Comparison of ENCODE assay signal across 8 cellular contexts in genomic region chr22:20552450-20552894, GRCh38. TPM values are rescaled to one million over a fixed set of nuclear protein-coding genes. Genes with fewer than 3 reads are reported as not detected.
DNase-seq lines count a peak whose midpoint lies in the region; ATAC-seq and TF ChIP-seq lines count a peak whose summit lies in the region.

No MANE protein-coding gene starts in this region.

- H3K9me3 ChIP-seq in MG63 (no peaks in the 10 kb centered on the region), liver (ENCODE audit: control insufficient read depth in 4 of 4, low read length in 3 of 4) (no peaks in the 10 kb centered on the region)

- peak overlapping the region; percentile 70 to 72 for H3K27ac ChIP-seq in liver (ENCODE audit: low read depth in 1 of 2, low read length in 2 of 2)

- no peak overlapping the region for H3K4me3 ChIP-seq in MG63
- H3K4me3 ChIP-seq in liver (ENCODE audit: low read depth in 1 of 3, low read length in 3 of 3), result no peak overlapping the region

- TF ChIP-seq RAD21 in liver (IDR thresholded peaks at IDR 0.05), result no peak

- peak overlapping the region; percentile 97 for H3K27ac Mint-ChIP-seq in chondrocyte (ENCODE audit: unreplicated experiment)
- peak overlapping the region; percentile 96 to 98 for H3K27ac Mint-ChIP-seq in stimulated activated naive CD8-positive, alpha-beta T cell treated with anti-CD3 and anti-CD28 coated beads, Interleukin-15, amount 100 ng/mL, for 72 hours

- DNase-seq in MG63 (peak; percentile 39), chondrocyte (ENCODE audit: low spot score) (peak; percentile 68), SHP77 (lab: John Stamatoyannopoulos, UW) (no peak), dedifferentiated amniotic fluid mesenchymal stem cell (ENCODE audit: extremely low spot score) (no peak), mesenteric fat pad (ENCODE audit: low spot score) (no peak)
- DNase-seq in stimulated activated naive CD8-positive, alpha-beta T cell treated with anti-CD3 and anti-CD28 coated beads, Interleukin-15, amount 100 ng/mL, for 72 hours, result no peak

- H3K9me3 Mint-ChIP-seq in chondrocyte (ENCODE audit: low read depth), result no peaks in the 10 kb centered on the region
- H3K9me3 Mint-ChIP-seq in stimulated activated naive CD8-positive, alpha-beta T cell treated with anti-CD3 and anti-CD28 coated beads, Interleukin-15, amount 100 ng/mL, for 72 hours, result no peaks in the 10 kb centered on the region

- 56% methylated on average over 7 of the region's 7 CpGs for WGBS in liver

- no peaks in the 10 kb centered on the region for H3K27me3 ChIP-seq in MG63
- no peaks in the 10 kb centered on the region for H3K27me3 ChIP-seq in liver (ENCODE audit: control insufficient read depth in 4 of 4, insufficient read depth in 4 of 4, low read length in 3 of 4)

- peaks cover 0 to 19% (median 11%) of the 10 kb centered on the region in 4 donors for H3K4me1 ChIP-seq in liver (ENCODE audit: control insufficient read depth in 4 of 4, insufficient read depth in 4 of 4, low read length in 3 of 4)

- TF ChIP-seq CTCF in chondrocyte (IDR thresholded peaks at IDR 0.05) (no peak), liver (IDR thresholded peaks at IDR 0.05; ENCODE audit: low read depth, low read length, missing input control) (no peak)

- H3K9ac ChIP-seq in liver (ENCODE audit: low read depth in 1 of 2, low read length in 2 of 2), result no peak overlapping the region

- no peak for ATAC-seq in stimulated activated naive CD8-positive, alpha-beta T cell treated with anti-CD3 and anti-CD28 coated beads, Interleukin-15, amount 100 ng/mL, for 72 hours
- no peak for ATAC-seq in HG02885 (IDR thresholded peaks at IDR 0.05; ENCODE audit: poor library complexity, unreplicated experiment)

- peaks cover 84% of the 10 kb centered on the region for H3K36me3 ChIP-seq in MG63
- peaks cover 4 to 36% (median 12%) of the 10 kb centered on the region in 4 donors for H3K36me3 ChIP-seq in liver (ENCODE audit: control insufficient read depth in 4 of 4, insufficient read depth in 3 of 4, low read depth in 1 of 4, low read length in 3 of 4)

- peaks cover 90% of the 10 kb centered on the region for H3K4me1 Mint-ChIP-seq in chondrocyte (ENCODE audit: low read depth)
- peaks cover 91% of the 10 kb centered on the region for H3K4me1 Mint-ChIP-seq in stimulated activated naive CD8-positive, alpha-beta T cell treated with anti-CD3 and anti-CD28 coated beads, Interleukin-15, amount 100 ng/mL, for 72 hours

- peaks cover 16% of the 10 kb centered on the region for H3K36me3 Mint-ChIP-seq in chondrocyte (ENCODE audit: low read depth)

- H3K27me3 Mint-ChIP-seq in chondrocyte (ENCODE audit: low read depth), result no peaks in the 10 kb centered on the region
- H3K27me3 Mint-ChIP-seq in stimulated activated naive CD8-positive, alpha-beta T cell treated with anti-CD3 and anti-CD28 coated beads, Interleukin-15, amount 100 ng/mL, for 72 hours, result no peaks in the 10 kb centered on the region

- H3K4me3 Mint-ChIP-seq in chondrocyte (ENCODE audit: unreplicated experiment), result peak overlapping the region; percentile 28
- peak overlapping the region; percentile 83 to 85 for H3K4me3 Mint-ChIP-seq in stimulated activated naive CD8-positive, alpha-beta T cell treated with anti-CD3 and anti-CD28 coated beads, Interleukin-15, amount 100 ng/mL, for 72 hours

TF ChIP-seq in liver, 16 proteins besides CTCF, POLR2A, EP300 and RAD21:
- TF ChIP-seq, protein P1, sequence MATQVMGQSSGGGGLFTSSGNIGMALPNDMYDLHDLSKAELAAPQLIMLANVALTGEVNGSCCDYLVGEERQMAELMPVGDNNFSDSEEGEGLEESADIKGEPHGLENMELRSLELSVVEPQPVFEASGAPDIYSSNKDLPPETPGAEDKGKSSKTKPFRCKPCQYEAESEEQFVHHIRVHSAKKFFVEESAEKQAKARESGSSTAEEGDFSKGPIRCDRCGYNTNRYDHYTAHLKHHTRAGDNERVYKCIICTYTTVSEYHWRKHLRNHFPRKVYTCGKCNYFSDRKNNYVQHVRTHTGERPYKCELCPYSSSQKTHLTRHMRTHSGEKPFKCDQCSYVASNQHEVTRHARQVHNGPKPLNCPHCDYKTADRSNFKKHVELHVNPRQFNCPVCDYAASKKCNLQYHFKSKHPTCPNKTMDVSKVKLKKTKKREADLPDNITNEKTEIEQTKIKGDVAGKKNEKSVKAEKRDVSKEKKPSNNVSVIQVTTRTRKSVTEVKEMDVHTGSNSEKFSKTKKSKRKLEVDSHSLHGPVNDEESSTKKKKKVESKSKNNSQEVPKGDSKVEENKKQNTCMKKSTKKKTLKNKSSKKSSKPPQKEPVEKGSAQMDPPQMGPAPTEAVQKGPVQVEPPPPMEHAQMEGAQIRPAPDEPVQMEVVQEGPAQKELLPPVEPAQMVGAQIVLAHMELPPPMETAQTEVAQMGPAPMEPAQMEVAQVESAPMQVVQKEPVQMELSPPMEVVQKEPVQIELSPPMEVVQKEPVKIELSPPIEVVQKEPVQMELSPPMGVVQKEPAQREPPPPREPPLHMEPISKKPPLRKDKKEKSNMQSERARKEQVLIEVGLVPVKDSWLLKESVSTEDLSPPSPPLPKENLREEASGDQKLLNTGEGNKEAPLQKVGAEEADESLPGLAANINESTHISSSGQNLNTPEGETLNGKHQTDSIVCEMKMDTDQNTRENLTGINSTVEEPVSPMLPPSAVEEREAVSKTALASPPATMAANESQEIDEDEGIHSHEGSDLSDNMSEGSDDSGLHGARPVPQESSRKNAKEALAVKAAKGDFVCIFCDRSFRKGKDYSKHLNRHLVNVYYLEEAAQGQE (IDR thresholded peaks at IDR 0.05), result no peak
- TF ChIP-seq SP1 (IDR thresholded peaks at IDR 0.05) (peak; percentile 25), NR2F2 (IDR thresholded peaks at IDR 0.05) (peak; percentile 76), RXRA (IDR thresholded peaks at IDR 0.05) (peak in 1 of 2 donors; percentile 15)

RNA-seq across cellular contexts. Expression of gene MED15, which starts 45.1 kb away (rescaled TPM):
- 17.2 and 34.0 TPM in 2 replicates for total RNA-seq in MG63 (2014; rRNA removed; shearing (Covaris generic); ENCODE audit: low replicate concordance)
- 105 to 111 TPM (median 110 TPM) in 3 replicates for total RNA-seq in chondrocyte
- total RNA-seq in liver, result 10 to 100 TPM; 19.4 to 28.0 TPM
- polyA plus RNA-seq in liver, result 10 to 100 TPM in 1 of 2 donors, 1 to 10 TPM in 1; 9.7 to 12.9 TPM
- total RNA-seq in mesenteric fat pad, result 104 TPM

RNA-seq across cellular contexts. Expression of gene KLHL22, which starts 56.9 kb away (rescaled TPM):
- 29.1 and 36.0 TPM in 2 replicates for total RNA-seq in MG63 (2014; rRNA removed; shearing (Covaris generic); ENCODE audit: low replicate concordance)
- 37.3 to 49.3 TPM (median 37.7 TPM) in 3 replicates for total RNA-seq in chondrocyte
- 10 to 100 TPM; 11.3 to 20.3 TPM for total RNA-seq in liver
- polyA plus RNA-seq in liver, result 1 to 10 TPM; 2.0 to 6.1 TPM
- total RNA-seq in mesenteric fat pad, result 24.9 TPM

Comparison
In these comparisons a context has a peak if more than half of its experiments do, and no peak if none do; other contexts are left out.
1. DNase-seq: peak in MG63 (single experiment) and chondrocyte (single experiment); none in stimulated activated naive CD8-positive, alpha-beta T cell treated with anti-CD3 and anti-CD28 coated beads, Interleukin-15, amount 100 ng/mL, for 72 hours (0 of 2), SHP77 (0 of 2), dedifferentiated amniotic fluid mesenchymal stem cell (single experiment) and mesenteric fat pad (single experiment).